29 cellular contexts compared by ENCODE assay signal in genomic region chr20:50552979-50553378, GRCh38.
"Had no signal": no experiment of that assay in that cellular context is flagged by ENCODE, and none has a peak within 500 bp of the region (broad histone marks: within the 10 kb centered on the region; RNA-seq: fewer than 3 reads in every experiment).

No MANE protein-coding gene starts in this region.

- H3K27ac ChIP-seq: colonic mucosa, coronary artery, dorsolateral prefrontal cortex, epithelial cell of prostate, esophagus muscularis mucosa, esophagus squamous epithelium, foreskin keratinocyte, gastrocnemius medialis, gastroesophageal sphincter, heart left ventricle, heart right ventricle had no signal

- H3K36me3 ChIP-seq: colonic mucosa had no signal

- H3K9me3 Mint-ChIP-seq: dendritic cell treated with granulocyte-macrophage colony-stimulating factor and Interleukin-4, amounts not matched to agents 40 ng/mL and 50 ng/mL, for 4 days; effector memory CD8-positive, alpha-beta T cell; endodermal cell had no signal

- ATAC-seq: effector memory CD8-positive, alpha-beta T cell; esophagus mucosa; foreskin keratinocyte; gastrocnemius medialis; gastroesophageal sphincter; heart left ventricle; heart right ventricle had no signal

- H3K27me3 ChIP-seq: colonic mucosa, dorsolateral prefrontal cortex, esophagus muscularis mucosa, esophagus squamous epithelium, foreskin keratinocyte, gastrocnemius medialis, gastroesophageal sphincter, heart left ventricle, heart right ventricle had no signal

- H3K4me3 ChIP-seq: colonic mucosa, coronary artery, dorsolateral prefrontal cortex, esophagus muscularis mucosa, esophagus squamous epithelium, gastrocnemius medialis, gastroesophageal sphincter, heart left ventricle, heart right ventricle had no signal

- H3K4me3 Mint-ChIP-seq: dendritic cell treated with granulocyte-macrophage colony-stimulating factor and Interleukin-4, amounts not matched to agents 40 ng/mL and 50 ng/mL, for 4 days; effector memory CD8-positive, alpha-beta T cell; endodermal cell had no signal

- H3K9me3 ChIP-seq: colonic mucosa, esophagus muscularis mucosa, esophagus squamous epithelium, gastrocnemius medialis, gastroesophageal sphincter, heart left ventricle had no signal

- DNase-seq: colonic mucosa; cortex of kidney; dermis blood vessel endothelial cell; dorsolateral prefrontal cortex; effector CD4-positive, alpha-beta T cell; effector CD8-positive, alpha-beta T cell; effector memory CD4-positive, alpha-beta T cell; effector memory CD8-positive, alpha-beta T cell; endodermal cell; erythroblast; esophagus squamous epithelium; foreskin fibroblast; foreskin keratinocyte; foreskin melanocyte; gastrocnemius medialis; glutamatergic neuron; head of caudate nucleus; heart left ventricle; heart right ventricle had no signal

- H3K4me1 ChIP-seq: colonic mucosa had no signal

- H3K27ac Mint-ChIP-seq: dendritic cell treated with granulocyte-macrophage colony-stimulating factor and Interleukin-4, amounts not matched to agents 40 ng/mL and 50 ng/mL, for 4 days; effector memory CD8-positive, alpha-beta T cell; endodermal cell had no signal

- FAIRE-seq: colon, endometrium, endothelial cell of umbilical vein, frontal cortex had no signal

- H3K27me3 Mint-ChIP-seq: dendritic cell treated with granulocyte-macrophage colony-stimulating factor and Interleukin-4, amounts not matched to agents 40 ng/mL and 50 ng/mL, for 4 days; effector memory CD8-positive, alpha-beta T cell had no signal

- H3K4me1 Mint-ChIP-seq: endodermal cell had no signal
